In genomic region chr9:73162987-73163763, GRCh38 we compare ENCODE assay signal across 13 cellular contexts. TPM values are rescaled to one million over a fixed set of nuclear protein-coding genes. Genes with fewer than 3 reads are reported as not detected.
DNase-seq lines count a peak whose midpoint lies in the region; ATAC-seq and TF ChIP-seq lines count a peak whose summit lies in the region.
"Had no signal": no experiment of that assay in that cellular context is flagged by ENCODE, and none has a peak within 500 bp of the region (broad histone marks: within the 10 kb centered on the region; RNA-seq: fewer than 3 reads in every experiment).

No MANE protein-coding gene starts in this region.

- H3K27ac Mint-ChIP-seq in activated CD4-positive, alpha-beta memory T cell treated with anti-CD3 and anti-CD28 coated beads for 36 hours: peak overlapping the region; percentile 85
- H3K27ac Mint-ChIP-seq: activated T-helper 2 cell treated with anti-CD3 and anti-CD28 coated beads, Interferon-gamma antibody, Interleukin-2, Interleukin-4, amounts not matched to agents 10 μg/mL and 5 μg/mL and 100 μg/mL, durations not matched to agents 14 hours and 24 hours and 36 hours had no signal

- TF ChIP-seq CTCF in DND-41 (IDR thresholded peaks at IDR 0.05; ENCODE audit: borderline replicate concordance, extremely low read depth, low read length, poor library complexity, severe bottlenecking) (no peak), HEK293 (tag by site-specific recombination; IDR thresholded peaks at IDR 0.05) (no peak), lower lobe of right lung (IDR thresholded peaks at IDR 0.05) (peak; percentile 7), PC-3 (conservative IDR thresholded peaks at IDR 0.05; ENCODE audit: low read depth, low read length) (no peak)

- H2AFZ ChIP-seq in DND-41 (ENCODE audit: low read depth, low read length) (no peak overlapping the region), PC-3 (ENCODE audit: low read length) (no peak overlapping the region)

- H3K27ac ChIP-seq in DND-41 (ENCODE audit: low read length): no peak overlapping the region
- no peak overlapping the region for H3K27ac ChIP-seq in HEK293 (ENCODE audit: extremely low read depth, low read depth, low read length)
- no peak overlapping the region for H3K27ac ChIP-seq in lower lobe of right lung
- H3K27ac ChIP-seq in PC-3 (ENCODE audit: low read length): no peak overlapping the region
- H3K27ac ChIP-seq: right atrium auricular region had no signal

- no peaks in the 10 kb centered on the region for H3K27me3 Mint-ChIP-seq in activated CD4-positive, alpha-beta memory T cell treated with anti-CD3 and anti-CD28 coated beads for 36 hours

- POLR2A ChIA-PET in HEK293 (lab: Yijun Ruan, JAX) (interaction anchor here (0.7 kb wide), 1 partner anchor 26 kb away, joined by 3 read pairs; no protein-coding TSS in a partner anchor), PC-3 (lab: Charles Lee; ENCODE audit: unreplicated experiment) (no interaction called here)
- POLR2A ChIA-PET in activated CD4-positive, alpha-beta memory T cell treated with anti-CD3 and anti-CD28 coated beads for 36 hours (lab: Charles Lee): no interaction called here

- peaks cover 52% of the 10 kb centered on the region for H3K36me3 Mint-ChIP-seq in activated CD4-positive, alpha-beta memory T cell treated with anti-CD3 and anti-CD28 coated beads for 36 hours

- H3K79me2 ChIP-seq in DND-41 (ENCODE audit: insufficient read depth, low read length) (peaks cover 18% of the 10 kb centered on the region), PC-3 (ENCODE audit: low read length) (0 out of 2 replicates have a peak, but pooled peaks cover 1% of the 10 kb centered on the region)

- H4K20me1 ChIP-seq in DND-41 (ENCODE audit: insufficient read depth, low read length) (no peaks in the 10 kb centered on the region), PC-3 (ENCODE audit: low read length) (no peaks in the 10 kb centered on the region)

- intact Hi-C loops in activated CD4-positive, alpha-beta memory T cell treated with anti-CD3 and anti-CD28 coated beads for 36 hours (cut with micrococcal nuclease): loop anchor here (1.0 kb wide), 1 partner anchor 8 kb away; no protein-coding TSS in a partner anchor
- intact Hi-C loops in lower lobe of right lung (cut with DNase I): no loop called here
- intact Hi-C loops in left cardiac atrium (cut with DNase I): no loop called here
- intact Hi-C loops in PC-3 (cut with micrococcal nuclease): no loop called here

- CTCF ChIA-PET in HEK293 (lab: Yijun Ruan, JAX) (interaction anchor here (0.6 to 1.0 kb wide), 4 partner anchors 8 to 306 kb away, joined by 3 read pairs; no protein-coding TSS in a partner anchor), PC-3 (lab: Charles Lee) (no interaction called here)
- CTCF ChIA-PET in activated CD4-positive, alpha-beta memory T cell treated with anti-CD3 and anti-CD28 coated beads for 36 hours (lab: Charles Lee): interaction anchor here (0.9 to 1.2 kb wide), 5 partner anchors 8 to 56 kb away, joined by 3 to 6 read pairs (median 4); no protein-coding TSS in a partner anchor

- H3K36me3 ChIP-seq in DND-41 (ENCODE audit: insufficient read depth, low read length) (peaks cover 97% of the 10 kb centered on the region), HEK293 (ENCODE audit: control insufficient read depth in 2 of 2, insufficient read depth in 1 of 2, low read length in 2 of 2) (peaks cover 0 to 78% of the 10 kb centered on the region in 2 experiments; a peak in 1 of 3 replicates), lower lobe of right lung (peaks cover 98% of the 10 kb centered on the region), PC-3 (ENCODE audit: low read depth, low read length) (peaks cover 92% of the 10 kb centered on the region)

- H3K9me2 ChIP-seq in PC-3 (replicated peaks; ENCODE audit: low read length): no peaks in the 10 kb centered on the region

- no peaks in the 10 kb centered on the region for H3F3A ChIP-seq in PC-3 (ENCODE audit: low read length, unreplicated experiment)

- H3K4me2 ChIP-seq in DND-41 (ENCODE audit: insufficient read depth, low read length) (no peak overlapping the region), PC-3 (ENCODE audit: low read length) (no peak overlapping the region)

- peak overlapping the region; percentile 20 for H3K4me3 Mint-ChIP-seq in activated CD4-positive, alpha-beta memory T cell treated with anti-CD3 and anti-CD28 coated beads for 36 hours

- no TSS peak for BruUV-seq in PC-3 (replicated peaks; lab: Mats Ljungman, UMichigan)

- H3K4me1 ChIP-seq in DND-41 (ENCODE audit: insufficient read depth, low read length): peaks cover 10% of the 10 kb centered on the region; the same call in 1 of the 2 replicates
- no peaks in the 10 kb centered on the region for H3K4me1 ChIP-seq in HEK293 (ENCODE audit: control insufficient read depth, insufficient read depth, low read length)
- no peaks in the 10 kb centered on the region for H3K4me1 ChIP-seq in lower lobe of right lung
- no peaks in the 10 kb centered on the region for H3K4me1 ChIP-seq in PC-3 (ENCODE audit: insufficient read depth, low read length)

- no peaks in the 10 kb centered on the region for H3K27me3 ChIP-seq in DND-41 (ENCODE audit: insufficient read depth, low read length, poor library complexity)
- no peaks in the 10 kb centered on the region for H3K27me3 ChIP-seq in lower lobe of right lung (ENCODE audit: low read depth)
- no peaks in the 10 kb centered on the region for H3K27me3 ChIP-seq in PC-3 (ENCODE audit: low read length)
- H3K27me3 ChIP-seq: right atrium auricular region had no signal

- DNase-seq in DND-41 (no peak), lower lobe of right lung (no peak), NCI-H1417 (lab: John Stamatoyannopoulos, UW) (no peak), DMS114 treated with DMSO at 0.1 percent for 48 hours (lab: John Stamatoyannopoulos, UW; ENCODE audit: unreplicated experiment) (no peak), left cardiac atrium (no peak), PC-3 (no peak)
- peak; percentile 31 for DNase-seq in activated CD4-positive, alpha-beta memory T cell treated with anti-CD3 and anti-CD28 coated beads for 36 hours
- DNase-seq: COR-L47, NCI-H1436 treated with DMSO at 0.1 percent for 48 hours had no signal

- H3K9ac ChIP-seq in DND-41 (ENCODE audit: low read depth, low read length) (no peak overlapping the region), PC-3 (ENCODE audit: low read length) (no peak overlapping the region)

- peaks cover 54% of the 10 kb centered on the region for H3K4me1 Mint-ChIP-seq in activated CD4-positive, alpha-beta memory T cell treated with anti-CD3 and anti-CD28 coated beads for 36 hours (ENCODE audit: low read depth)

- no peaks in the 10 kb centered on the region for H3K9me3 Mint-ChIP-seq in activated CD4-positive, alpha-beta memory T cell treated with anti-CD3 and anti-CD28 coated beads for 36 hours
- H3K9me3 Mint-ChIP-seq: activated T-helper 2 cell treated with anti-CD3 and anti-CD28 coated beads, Interferon-gamma antibody, Interleukin-2, Interleukin-4, amounts not matched to agents 10 μg/mL and 5 μg/mL and 100 μg/mL, durations not matched to agents 14 hours and 24 hours and 36 hours had no signal

- H3K9me3 ChIP-seq in DND-41 (ENCODE audit: insufficient read depth, low read length, severe bottlenecking): no peaks in the 10 kb centered on the region
- H3K9me3 ChIP-seq in HEK293 (ENCODE audit: control insufficient read depth, insufficient read depth, low read depth, low read length): no peaks in the 10 kb centered on the region
- no peaks in the 10 kb centered on the region for H3K9me3 ChIP-seq in lower lobe of right lung
- no peaks in the 10 kb centered on the region for H3K9me3 ChIP-seq in PC-3 (ENCODE audit: low read length)
- H3K9me3 ChIP-seq: right atrium auricular region had no signal

- ATAC-seq in DND-41 (ENCODE audit: insufficient read depth, low read depth) (0 out of 3 replicates have a peak, but pooled peaks have one; percentile 53), lower lobe of right lung (no peak), left cardiac atrium (no peak), PC-3 (no peak)

- no peak overlapping the region for H3K4me3 ChIP-seq in DND-41 (ENCODE audit: low read depth in 1 of 2, low read length in 2 of 2)
- H3K4me3 ChIP-seq in HEK293 (ENCODE audit: low read depth, low read length): no peak overlapping the region
- no peak overlapping the region for H3K4me3 ChIP-seq in lower lobe of right lung
- no peak overlapping the region for H3K4me3 ChIP-seq in PC-3 (ENCODE audit: low read length)
- H3K4me3 ChIP-seq: lung, right atrium auricular region had no signal

TF ChIP-seq in HEK293, 187 proteins besides CTCF, POLR2A, EP300 and RAD21:
- peak; percentile 51; the same call in 1 of the 2 replicates for TF ChIP-seq WT1 (tag by site-specific recombination; IDR thresholded peaks at IDR 0.05)
- TF ChIP-seq ZNF223 (tag by site-specific recombination; IDR thresholded peaks at IDR 0.05): no peak
TF ChIP-seq in HEK293: peak in this region for 1.

RNA-seq across cellular contexts. Expression of gene ANXA1, which starts 11.5 kb away (rescaled TPM):
- 10 to 100 TPM; 67.7 to 67.9 TPM for total RNA-seq in activated CD4-positive, alpha-beta memory T cell treated with anti-CD3 and anti-CD28 coated beads for 36 hours
- total RNA-seq in lower lobe of right lung (340 TPM), left cardiac atrium (100 to 1,000 TPM; 173 to 212 TPM), PC-3 (2014; rRNA removed) (176 and 192 TPM in 2 replicates)
